ENCODE assay signal across 14 cellular contexts in genomic region chr11:66216911-66217310, GRCh38. TPM values are rescaled to one million over a fixed set of nuclear protein-coding genes. Genes with fewer than 3 reads are reported as not detected.
A peak's percentile ranks its signal among the peaks of the same experiment; 100 is the strongest.
DNase-seq lines count a peak whose midpoint lies in the region; ATAC-seq, FAIRE-seq and TF ChIP-seq lines count a peak whose summit lies in the region.
"Had no signal": no experiment of that assay in that cellular context is flagged by ENCODE, and none has a peak within 500 bp of the region (broad histone marks: within the 10 kb centered on the region; RNA-seq: fewer than 3 reads in every experiment).

No MANE protein-coding gene starts in this region.

- no peak overlapping the region for H2AFZ ChIP-seq in K562 (ENCODE audit: low read depth, low read length)
- H2AFZ ChIP-seq: GM23248 had no signal

- DNase-seq in activated CD4-positive, alpha-beta memory T cell treated with anti-CD3 and anti-CD28 coated beads for 36 hours = peak; percentile 0
- DNase-seq in activated CD4-positive, alpha-beta memory T cell treated with anti-CD3 and anti-CD28 coated beads, Interleukin-2, amount 10 ng/mL, durations not matched to agents 7 days and 5 days = no peak
- DNase-seq in K562 (ENCODE audit: extremely low read depth in 1 of 4, low spot score in 3 of 4) (no peak), memory B cell (ENCODE audit: low spot score in 2 of 2) (no peak), sciatic nerve (ENCODE audit: low spot score) (peak; percentile 5), CD14-positive monocyte (ENCODE audit: low spot score) (no peak), DMS153 (lab: John Stamatoyannopoulos, UW) (no peak), NCI-H226 (no peak)
- DNase-seq: CD8-positive, alpha-beta memory T cell; GM23248; H7 had no signal

- no peaks in the 10 kb centered on the region for H3K9me1 ChIP-seq in K562 (ENCODE audit: control insufficient read depth, insufficient read depth, low read length)

- no peaks in the 10 kb centered on the region for H3K9me3 Mint-ChIP-seq in activated CD4-positive, alpha-beta memory T cell treated with anti-CD3 and anti-CD28 coated beads for 36 hours
- H3K9me3 Mint-ChIP-seq in activated CD4-positive, alpha-beta memory T cell treated with anti-CD3 and anti-CD28 coated beads, Interleukin-2, amount 10 ng/mL, durations not matched to agents 7 days and 5 days = no peaks in the 10 kb centered on the region
- no peaks in the 10 kb centered on the region for H3K9me3 Mint-ChIP-seq in memory B cell
- H3K9me3 Mint-ChIP-seq in CD14-positive monocyte = no peaks in the 10 kb centered on the region
- H3K9me3 Mint-ChIP-seq: CD8-positive, alpha-beta memory T cell had no signal

- H3K36me3 ChIP-seq in K562 (ENCODE audit: control insufficient read depth, insufficient read depth, low read length) = peaks cover 55% of the 10 kb centered on the region; the same call in 1 of the 3 replicates

- POLR2A ChIA-PET in activated CD4-positive, alpha-beta memory T cell treated with anti-CD3 and anti-CD28 coated beads for 36 hours (lab: Charles Lee) = no interaction called here
- POLR2A ChIA-PET in activated CD4-positive, alpha-beta memory T cell treated with anti-CD3 and anti-CD28 coated beads, Interleukin-2, amount 10 ng/mL, durations not matched to agents 7 days and 5 days (lab: Charles Lee) = no interaction called here
- POLR2A ChIA-PET in K562 (lab: Yijun Ruan, JAX) = interaction anchor here (0.7 kb wide), 1 partner anchor 70 kb away, joined by 3 read pairs; no protein-coding TSS in a partner anchor

- no peak overlapping the region for H3K4me3 Mint-ChIP-seq in activated CD4-positive, alpha-beta memory T cell treated with anti-CD3 and anti-CD28 coated beads for 36 hours
- H3K4me3 Mint-ChIP-seq in activated CD4-positive, alpha-beta memory T cell treated with anti-CD3 and anti-CD28 coated beads, Interleukin-2, amount 10 ng/mL, durations not matched to agents 7 days and 5 days = no peak overlapping the region
- H3K4me3 Mint-ChIP-seq in memory B cell (no peak overlapping the region), CD14-positive monocyte (no peak overlapping the region)
- H3K4me3 Mint-ChIP-seq: CD8-positive, alpha-beta memory T cell had no signal

- intact Hi-C loops in activated CD4-positive, alpha-beta memory T cell treated with anti-CD3 and anti-CD28 coated beads for 36 hours (cut with micrococcal nuclease) = no loop called here
- intact Hi-C loops in K562 (cut with micrococcal nuclease) (no loop called here), sciatic nerve (cut with DNase I) (no loop called here), CD14-positive monocyte (cut with micrococcal nuclease) (no loop called here)

- WGBS in K562 (ENCODE audit: insufficient coverage, low coverage, missing lambda C conversion rate) = 55% methylated on average over 6 of the region's 6 CpGs

- TF ChIP-seq POLR2A in K562 (conservative IDR thresholded peaks at IDR 0.05) = no peak

- TF ChIP-seq EP300 in K562 (IDR thresholded peaks at IDR 0.05; ENCODE audit: low read length) = no peak

- H3K9me3 ChIP-seq in K562 (replicated peaks; ENCODE audit: control insufficient read depth, insufficient read depth, low read depth, low read length) = no peaks in the 10 kb centered on the region
- H3K9me3 ChIP-seq: Caco-2 had no signal

- H3K27me3 Mint-ChIP-seq in activated CD4-positive, alpha-beta memory T cell treated with anti-CD3 and anti-CD28 coated beads for 36 hours = no peaks in the 10 kb centered on the region
- no peaks in the 10 kb centered on the region for H3K27me3 Mint-ChIP-seq in activated CD4-positive, alpha-beta memory T cell treated with anti-CD3 and anti-CD28 coated beads, Interleukin-2, amount 10 ng/mL, durations not matched to agents 7 days and 5 days
- no peaks in the 10 kb centered on the region for H3K27me3 Mint-ChIP-seq in memory B cell
- peaks cover 0 to 2% (median 0%) of the 10 kb centered on the region in 3 donors for H3K27me3 Mint-ChIP-seq in CD14-positive monocyte (ENCODE audit: low read depth in 3 of 3)

- TF ChIP-seq RAD21 in K562 (CRISPR knock-in tag; conservative IDR thresholded peaks at IDR 0.05 in 1 of 2, IDR thresholded peaks at IDR 0.05 in 1 of 2) = no peak

- H4K20me1 ChIP-seq in K562 (replicated peaks; ENCODE audit: control insufficient read depth, insufficient read depth, low read length) = no peaks in the 10 kb centered on the region

- H3K4me1 Mint-ChIP-seq in activated CD4-positive, alpha-beta memory T cell treated with anti-CD3 and anti-CD28 coated beads for 36 hours (ENCODE audit: low read depth) = peaks cover 4% of the 10 kb centered on the region
- peaks cover 8% of the 10 kb centered on the region for H3K4me1 Mint-ChIP-seq in activated CD4-positive, alpha-beta memory T cell treated with anti-CD3 and anti-CD28 coated beads, Interleukin-2, amount 10 ng/mL, durations not matched to agents 7 days and 5 days
- H3K4me1 Mint-ChIP-seq in memory B cell (peaks cover 2% of the 10 kb centered on the region), CD14-positive monocyte (no peaks in the 10 kb centered on the region)

- H3K4me1 ChIP-seq in K562 (replicated peaks in 1 of 2; ENCODE audit: control insufficient read depth in 2 of 2, insufficient read depth in 2 of 2, low read length in 2 of 2) = peaks cover 2 to 9% of the 10 kb centered on the region in 2 experiments; a peak in 2 of 5 replicates

- peaks cover 30% of the 10 kb centered on the region for H3K36me3 Mint-ChIP-seq in activated CD4-positive, alpha-beta memory T cell treated with anti-CD3 and anti-CD28 coated beads for 36 hours
- H3K36me3 Mint-ChIP-seq in activated CD4-positive, alpha-beta memory T cell treated with anti-CD3 and anti-CD28 coated beads, Interleukin-2, amount 10 ng/mL, durations not matched to agents 7 days and 5 days (ENCODE audit: low read depth) = peaks cover 24% of the 10 kb centered on the region
- H3K36me3 Mint-ChIP-seq in memory B cell (peaks cover 32% of the 10 kb centered on the region), CD14-positive monocyte (peaks cover 67 to 91% of the 10 kb centered on the region in 2 donors)

- FAIRE-seq in K562 (lab: Jason Lieb, UNC) = no peak
- FAIRE-seq: HepG2 had no signal

- no peak overlapping the region for H3K4me3 ChIP-seq in K562
- H3K4me3 ChIP-seq: GM23248 had no signal

- TF ChIP-seq CTCF in K562 (IDR thresholded peaks at IDR 0.05 in 2 of 3, conservative IDR thresholded peaks at IDR 0.05 in 1 of 3; ENCODE audit: insufficient read depth in 2 of 3, low read depth in 1 of 3, low read length in 3 of 3) = no peak
- TF ChIP-seq CTCF in CD14-positive monocyte (IDR thresholded peaks at IDR 0.05) = no peak

- H3K79me2 ChIP-seq in K562 (ENCODE audit: control insufficient read depth, insufficient read depth, low read length) = no peaks in the 10 kb centered on the region

- H3K27ac Mint-ChIP-seq in activated CD4-positive, alpha-beta memory T cell treated with anti-CD3 and anti-CD28 coated beads for 36 hours = peak overlapping the region; percentile 42
- H3K27ac Mint-ChIP-seq in activated CD4-positive, alpha-beta memory T cell treated with anti-CD3 and anti-CD28 coated beads, Interleukin-2, amount 10 ng/mL, durations not matched to agents 7 days and 5 days = no peak overlapping the region
- H3K27ac Mint-ChIP-seq in memory B cell = peak overlapping the region; percentile 54
- no peak overlapping the region for H3K27ac Mint-ChIP-seq in CD14-positive monocyte

- in situ Hi-C loops in K562 (cut with MboI) = loop anchor here (5.0 kb wide), 1 partner anchor 110 kb away; no protein-coding TSS in a partner anchor

- no peak overlapping the region for H3K27ac ChIP-seq in K562 (ENCODE audit: extremely low read depth, low read depth, low read length)
- H3K27ac ChIP-seq: 22Rv1, GM23248 had no signal

- H3K9ac ChIP-seq in K562 (ENCODE audit: insufficient read depth in 1 of 2, low read depth in 2 of 2, low read length in 2 of 2) = no peak overlapping the region
- H3K9ac ChIP-seq: GM23248 had no signal

- CTCF ChIA-PET in activated CD4-positive, alpha-beta memory T cell treated with anti-CD3 and anti-CD28 coated beads for 36 hours (lab: Charles Lee) = no interaction called here
- CTCF ChIA-PET in activated CD4-positive, alpha-beta memory T cell treated with anti-CD3 and anti-CD28 coated beads, Interleukin-2, amount 10 ng/mL, durations not matched to agents 7 days and 5 days (lab: Charles Lee) = interaction anchor here (0.9 kb wide), 1 partner anchor 9 kb away, joined by 4 read pairs; no protein-coding TSS in a partner anchor
- CTCF ChIA-PET in K562 (lab: Yijun Ruan, JAX; ENCODE audit: low intra/inter-chr PET ratio) = no interaction called here

- no TSS peak for BruUV-seq in K562 (replicated peaks; lab: Mats Ljungman, UMichigan)

- peak; percentile 49; the same call in 2 of the 3 replicates for ATAC-seq in K562
- ATAC-seq in memory B cell (ENCODE audit: low read depth) = no peak
- no peak for ATAC-seq in sciatic nerve
- ATAC-seq: HepG2 had no signal

- H3K27me3 ChIP-seq in K562 (ENCODE audit: control insufficient read depth in 2 of 2, insufficient read depth in 2 of 2, low read length in 2 of 2) = no peaks in the 10 kb centered on the region

- no peak overlapping the region for H3K4me2 ChIP-seq in K562 (ENCODE audit: insufficient read depth, low read length)

RNA-seq across cellular contexts. Expression of gene KLC2, which starts 40.6 kb away (rescaled TPM):
- 10 to 100 TPM; 40.5 to 44.8 TPM for total RNA-seq in activated CD4-positive, alpha-beta memory T cell treated with anti-CD3 and anti-CD28 coated beads for 36 hours
- 10 to 100 TPM; 32.8 to 33.9 TPM for total RNA-seq in activated CD4-positive, alpha-beta memory T cell treated with anti-CD3 and anti-CD28 coated beads, Interleukin-2, amount 10 ng/mL, durations not matched to agents 7 days and 5 days
- total RNA-seq in K562 (2011; cell fraction: chromatin; rRNA removed; ENCODE audit: low replicate concordance) = 40.5 and 97.2 TPM in 2 replicates
- total RNA-seq in K562 (2011; cell fraction: nucleolus; rRNA removed) = 43.6 and 44.5 TPM in 2 replicates
- 39.9 and 51.1 TPM in 2 replicates for total RNA-seq in K562 (2011; cell fraction: nucleoplasm; rRNA removed)
- total RNA-seq in K562 (2014; rRNA removed) (9.3 and 10.2 TPM in 2 replicates), K562 (2014; rRNA removed; fragmentation: Illumina TruSeq; extraction: Trizol) (2.5 and 4.1 TPM in 2 replicates), K562 (2015; rRNA removed; fragmentation: Illumina TruSeq; extraction: Trizol) (8.8 and 10.4 TPM in 2 replicates), K562 (2021) (28.6 and 29.2 TPM in 2 replicates), sciatic nerve (24.6 TPM)
- polyA plus RNA-seq in K562 (2011; rRNA removed) (8.5 and 12.5 TPM in 2 replicates), K562 (2014; fragmentation: Illumina TruSeq; extraction: Trizol) (14.6 and 18.0 TPM in 2 replicates), K562 (2014; fragmentation: Nextera tagmentation; extraction: Ambion mirVana) (under 1 TPM in 1 of 2 experiments, not detected in 1; 0.08 TPM), K562 (2014; rRNA removed) (20.5 and 23.3 TPM in 2 replicates), CD14-positive monocyte (under 1 TPM; 0.67 to 0.90 TPM)
- 7.7 and 14.0 TPM in 2 replicates for polyA plus RNA-seq in K562 (2011; cell fraction: cytosol; rRNA removed)
- 40.5 and 65.1 TPM in 2 replicates for polyA plus RNA-seq in K562 (2011; cell fraction: nucleus; rRNA removed)
- polyA plus RNA-seq in K562 (2012) = 18.1 and 26.7 TPM in 2 replicates
- polyA minus RNA-seq in K562 (2011; rRNA and poly(A)+ RNA removed) = 9.1 and 11.0 TPM in 2 replicates
- polyA minus RNA-seq in K562 (2011; cell fraction: cytosol; rRNA and poly(A)+ RNA removed) = 9.9 and 10.3 TPM in 2 replicates
- polyA minus RNA-seq in K562 (2011; cell fraction: nucleus; rRNA and poly(A)+ RNA removed) = 14.5 and 19.0 TPM in 2 replicates

RNA-seq across cellular contexts. Expression of gene RAB1B, which starts 51.5 kb away (rescaled TPM):
- total RNA-seq in activated CD4-positive, alpha-beta memory T cell treated with anti-CD3 and anti-CD28 coated beads for 36 hours = 100 to 1,000 TPM; 118 to 124 TPM
- 100 to 1,000 TPM; 146 to 150 TPM for total RNA-seq in activated CD4-positive, alpha-beta memory T cell treated with anti-CD3 and anti-CD28 coated beads, Interleukin-2, amount 10 ng/mL, durations not matched to agents 7 days and 5 days
- 13.9 and 38.2 TPM in 2 replicates for total RNA-seq in K562 (2011; cell fraction: chromatin; rRNA removed; ENCODE audit: low replicate concordance)
- total RNA-seq in K562 (2011; cell fraction: nucleolus; rRNA removed) = 41.5 and 42.0 TPM in 2 replicates
- 31.3 and 34.9 TPM in 2 replicates for total RNA-seq in K562 (2011; cell fraction: nucleoplasm; rRNA removed)
- total RNA-seq in K562 (2014; rRNA removed) (102 and 135 TPM in 2 replicates), K562 (2014; rRNA removed; fragmentation: Illumina TruSeq; extraction: Trizol) (29.3 and 43.7 TPM in 2 replicates), K562 (2015; rRNA removed; fragmentation: Illumina TruSeq; extraction: Trizol) (83.8 and 85.1 TPM in 2 replicates), K562 (2021) (135 and 139 TPM in 2 replicates), sciatic nerve (112 TPM)
- polyA plus RNA-seq in K562 (2011; rRNA removed) (98.6 and 129 TPM in 2 replicates), K562 (2014; fragmentation: Illumina TruSeq; extraction: Trizol) (140 and 182 TPM in 2 replicates), K562 (2014; fragmentation: Nextera tagmentation; extraction: Ambion mirVana) (10 to 100 TPM in 1 of 2 experiments, 1 to 10 TPM in 1; 5.6 to 16.0 TPM), K562 (2014; rRNA removed) (135 and 146 TPM in 2 replicates), CD14-positive monocyte (10 to 100 TPM; 17.9 to 18.8 TPM)
- polyA plus RNA-seq in K562 (2011; cell fraction: cytosol; rRNA removed) = 213 and 403 TPM in 2 replicates
- 62.4 and 74.2 TPM in 2 replicates for polyA plus RNA-seq in K562 (2011; cell fraction: nucleus; rRNA removed)
- 127 and 138 TPM in 2 replicates for polyA plus RNA-seq in K562 (2012)
- 57.1 and 92.7 TPM in 2 replicates for polyA minus RNA-seq in K562 (2011; rRNA and poly(A)+ RNA removed)
- 94.6 and 97.2 TPM in 2 replicates for polyA minus RNA-seq in K562 (2011; cell fraction: cytosol; rRNA and poly(A)+ RNA removed)
- polyA minus RNA-seq in K562 (2011; cell fraction: nucleus; rRNA and poly(A)+ RNA removed) = 10.4 and 16.3 TPM in 2 replicates

Comparison
In these comparisons a context has a peak if more than half of its experiments do, and no peak if none do; other contexts are left out.
1. DNase-seq: peak in activated CD4-positive, alpha-beta memory T cell treated with anti-CD3 and anti-CD28 coated beads for 36 hours (single experiment) and sciatic nerve (single experiment); none in activated CD4-positive, alpha-beta memory T cell treated with anti-CD3 and anti-CD28 coated beads, Interleukin-2, amount 10 ng/mL, durations not matched to agents 7 days and 5 days (single experiment), K562 (0 of 4), memory B cell (0 of 2), CD14-positive monocyte (single experiment), DMS153 (single experiment) and NCI-H226 (single experiment).
2. H3K27ac Mint-ChIP-seq: peak in activated CD4-positive, alpha-beta memory T cell treated with anti-CD3 and anti-CD28 coated beads for 36 hours (single experiment) and memory B cell (single experiment); none in activated CD4-positive, alpha-beta memory T cell treated with anti-CD3 and anti-CD28 coated beads, Interleukin-2, amount 10 ng/mL, durations not matched to agents 7 days and 5 days (single experiment) and CD14-positive monocyte (0 of 7).